In the genomic region with DNA sequence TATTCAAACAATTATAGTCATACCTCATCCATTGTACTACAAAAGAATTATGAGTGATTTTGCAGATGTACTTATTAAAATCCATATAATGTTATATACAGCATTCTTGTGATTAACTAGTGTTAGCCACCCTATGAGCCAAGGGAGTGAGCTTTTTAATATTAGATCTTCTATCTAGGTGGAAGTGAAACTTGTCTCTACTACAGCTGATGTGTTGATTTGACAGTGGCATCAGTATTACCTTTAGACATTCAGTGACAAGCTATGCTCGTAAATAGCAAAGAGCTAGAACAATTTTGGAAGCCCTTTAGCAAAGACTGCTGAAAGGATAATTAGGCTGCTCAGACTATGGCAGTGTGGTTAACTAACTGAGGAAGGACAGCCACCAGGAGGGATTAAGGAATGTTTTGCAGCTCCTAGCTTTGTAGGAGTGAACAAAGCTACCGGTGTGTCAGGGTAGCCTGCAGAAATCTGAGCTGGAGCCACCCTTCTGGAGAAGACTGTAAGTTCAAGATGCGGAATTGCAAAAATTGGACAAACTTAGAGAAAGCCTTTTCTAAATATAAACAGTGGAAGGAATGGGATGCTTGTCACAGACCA, we compare ENCODE assay signal across 20 cellular contexts.
"Had no signal": no experiment of that assay in that cellular context is flagged by ENCODE, and none has a peak within 500 bp of the region (broad histone marks: within the 10 kb centered on the region; RNA-seq: fewer than 3 reads in every experiment).

No MANE protein-coding gene starts in this region.

- H3K27me3 Mint-ChIP-seq: activated naive CD8-positive, alpha-beta T cell; central memory CD8-positive, alpha-beta T cell; T-helper 17 cell had no signal

- H3K36me3 ChIP-seq: brain microvascular endothelial cell, neutrophil, thyroid gland had no signal

- DNase-seq: activated CD4-positive, alpha-beta T cell treated with anti-CD3 and anti-CD28 coated beads, Interleukin-2, amount 50 U/mL, for 1 hour; activated CD8-positive, alpha-beta memory T cell treated with anti-CD3 and anti-CD28 coated beads for 24 hours; activated gamma-delta T cell treated with Interleukin-2 at 50 U/mL for 16 hours; brain microvascular endothelial cell; esophagus squamous epithelium; glutamatergic neuron; hypothalamus; kidney glomerular epithelial cell; retina; stimulated activated CD4-positive, alpha-beta T cell treated with anti-CD3 and anti-CD28 coated beads, Interleukin-12 subunit alpha, Interleukin-12 subunit beta, amount 100 ng/mL, for 4 hours; stimulated activated CD4-positive, alpha-beta T cell treated with anti-CD3 and anti-CD28 coated beads, Interleukin-2, amount 100 ng/mL, for 24 hours; T-helper 17 cell; thyroid gland had no signal

- H3K4me1 Mint-ChIP-seq: central memory CD8-positive, alpha-beta T cell; mesothelial cell of epicardium had no signal

- H3K27ac ChIP-seq: brain microvascular endothelial cell, coronary artery, esophagus squamous epithelium, neutrophil, parathyroid adenoma, thyroid gland had no signal

- H3K4me3 Mint-ChIP-seq: activated naive CD8-positive, alpha-beta T cell; central memory CD8-positive, alpha-beta T cell; mesothelial cell of epicardium; T-helper 17 cell had no signal

- H2AFZ ChIP-seq: parathyroid adenoma had no signal

- H3K79me2 ChIP-seq: parathyroid adenoma had no signal

- H3K9me3 Mint-ChIP-seq: central memory CD8-positive, alpha-beta T cell; mesothelial cell of epicardium had no signal

- H3K9me3 ChIP-seq: esophagus squamous epithelium, neutrophil, thyroid gland had no signal

- FAIRE-seq: urothelium cell line had no signal

- H3K27ac Mint-ChIP-seq: activated naive CD8-positive, alpha-beta T cell; mesothelial cell of epicardium had no signal

- H3K27me3 ChIP-seq: brain microvascular endothelial cell, esophagus squamous epithelium, neutrophil, thyroid gland had no signal

- H3K9ac ChIP-seq: parathyroid adenoma had no signal

- H3K4me1 ChIP-seq: parathyroid adenoma, thyroid gland had no signal

- H3K4me3 ChIP-seq: coronary artery, esophagus squamous epithelium, thyroid gland had no signal
